13 cellular contexts compared by ENCODE assay signal in the genomic region with DNA sequence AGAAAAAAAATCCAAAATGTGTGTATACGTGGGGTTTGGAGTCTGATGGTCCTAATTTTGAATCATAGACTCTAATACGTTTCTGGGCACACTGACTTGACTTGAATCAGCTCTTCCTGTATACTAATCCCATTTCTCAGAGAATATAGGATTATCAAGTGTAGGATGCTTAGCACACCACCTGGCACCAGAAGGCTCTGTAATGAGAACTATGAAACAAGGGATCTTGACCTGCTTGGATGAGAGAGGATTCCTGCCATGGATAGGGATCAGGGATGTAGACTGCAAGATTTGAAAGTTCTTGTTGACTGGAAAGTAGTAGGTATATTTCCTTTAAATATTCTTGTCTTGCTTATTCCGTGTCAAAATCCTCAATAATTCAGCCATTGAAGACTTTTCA.
"Had no signal": no experiment of that assay in that cellular context is flagged by ENCODE, and none has a peak within 500 bp of the region (broad histone marks: within the 10 kb centered on the region; RNA-seq: fewer than 3 reads in every experiment).

No MANE protein-coding gene starts in this region.

- H3K9me3 ChIP-seq: heart right ventricle, vagina had no signal

- H3K27me3 Mint-ChIP-seq: activated CD4-positive, alpha-beta memory T cell treated with anti-CD3 and anti-CD28 coated beads, Interleukin-2, amount 10 ng/mL, durations not matched to agents 7 days and 5 days had no signal

- DNase-seq: activated CD4-positive, alpha-beta memory T cell treated with anti-CD3 and anti-CD28 coated beads, Interleukin-2, amount 10 ng/mL, durations not matched to agents 7 days and 5 days; activated CD4-positive, CD25-positive, alpha-beta regulatory T cell treated with anti-CD3 and anti-CD28 coated beads, Interleukin-2, amount 50 U/mL, for 72 hours; activated naive CD4-positive, alpha-beta T cell treated with Interleukin-2 at 50 U/mL for 16 hours; effector CD8-positive, alpha-beta T cell; foreskin melanocyte; heart right ventricle; islet precursor cell; stimulated activated CD4-positive, alpha-beta T cell treated with anti-CD3 and anti-CD28 coated beads, Interleukin-2, amount 100 ng/mL, for 48 hours; stimulated activated naive CD8-positive, alpha-beta T cell treated with anti-CD3 and anti-CD28 coated beads, Interleukin-15, Interleukin-2, amounts not matched to agents 100 U/mL and 50 U/mL, for 24 hours had no signal

- H3K4me3 ChIP-seq: coronary artery, heart right ventricle, vagina had no signal

- H3K27ac Mint-ChIP-seq: activated CD4-positive, alpha-beta memory T cell treated with anti-CD3 and anti-CD28 coated beads, Interleukin-2, amount 10 ng/mL, durations not matched to agents 7 days and 5 days; activated T-helper 1 cell treated with anti-CD3 and anti-CD28 coated beads, Interleukin-12 subunit alpha, Interleukin-12 subunit beta, Interleukin-2, Interleukin-4 antibody, amounts not matched to agents 30 ng/mL and 10 ng/mL and 1 ng/mL, durations not matched to agents 14 hours and 24 hours and 36 hours had no signal

- H3K9me3 Mint-ChIP-seq: activated CD4-positive, alpha-beta memory T cell treated with anti-CD3 and anti-CD28 coated beads, Interleukin-2, amount 10 ng/mL, durations not matched to agents 7 days and 5 days; activated T-helper 1 cell treated with anti-CD3 and anti-CD28 coated beads, Interleukin-12 subunit alpha, Interleukin-12 subunit beta, Interleukin-2, Interleukin-4 antibody, amounts not matched to agents 30 ng/mL and 10 ng/mL and 1 ng/mL, durations not matched to agents 14 hours and 24 hours and 36 hours had no signal

- H3K27me3 ChIP-seq: heart right ventricle, vagina had no signal

- H3K27ac ChIP-seq: coronary artery, heart right ventricle, vagina had no signal

- ATAC-seq: heart right ventricle; left lobe of liver; stimulated activated naive CD8-positive, alpha-beta T cell treated with anti-CD3 and anti-CD28 coated beads, Interleukin-15, Interleukin-2, amounts not matched to agents 100 U/mL and 50 U/mL, for 24 hours had no signal

- H3K4me3 Mint-ChIP-seq: activated CD4-positive, alpha-beta memory T cell treated with anti-CD3 and anti-CD28 coated beads, Interleukin-2, amount 10 ng/mL, durations not matched to agents 7 days and 5 days; activated T-helper 1 cell treated with anti-CD3 and anti-CD28 coated beads, Interleukin-12 subunit alpha, Interleukin-12 subunit beta, Interleukin-2, Interleukin-4 antibody, amounts not matched to agents 30 ng/mL and 10 ng/mL and 1 ng/mL, durations not matched to agents 14 hours and 24 hours and 36 hours had no signal

- H3K36me3 ChIP-seq: vagina had no signal
